ENCODE assay signal across 12 cellular contexts in genomic region chr10:73916761-73917470, GRCh38. TPM values are rescaled to one million over a fixed set of nuclear protein-coding genes. Genes with fewer than 3 reads are reported as not detected.
DNase-seq lines count a peak whose midpoint lies in the region; TF ChIP-seq lines count a peak whose summit lies in the region.
"Had no signal": no experiment of that assay in that cellular context is flagged by ENCODE, and none has a peak within 500 bp of the region (broad histone marks: within the 10 kb centered on the region; RNA-seq: fewer than 3 reads in every experiment).

No MANE protein-coding gene starts in this region.

- H3K9ac ChIP-seq in BLaER1, result no peak overlapping the region
- no peak overlapping the region for H3K9ac ChIP-seq in colonic mucosa (ENCODE audit: low read depth in 2 of 2, low read length in 2 of 2)
- H3K9ac ChIP-seq in smooth muscle cell (ENCODE audit: low read depth), result no peak overlapping the region

- H3K36me3 ChIP-seq in BLaER1, result peaks cover 56% of the 10 kb centered on the region
- H3K36me3 ChIP-seq in colonic mucosa, result no peaks in the 10 kb centered on the region
- H3K36me3 ChIP-seq in smooth muscle cell (ENCODE audit: low read depth), result no peaks in the 10 kb centered on the region
- H3K36me3 ChIP-seq: BE2C had no signal

- TF ChIP-seq CTCF in colonic mucosa (IDR thresholded peaks at IDR 0.05) (no peak), smooth muscle cell (IDR thresholded peaks at IDR 0.05; ENCODE audit: borderline replicate concordance, insufficient read depth, poor library complexity, severe bottlenecking) (no peak)

- no peak for TF ChIP-seq EP300 in Ishikawa (IDR thresholded peaks at IDR 0.05; ENCODE audit: borderline replicate concordance)

- peaks cover 80% of the 10 kb centered on the region for H3K4me1 ChIP-seq in BLaER1
- H3K4me1 ChIP-seq in colonic mucosa, result peaks cover 11% of the 10 kb centered on the region
- no peaks in the 10 kb centered on the region for H3K4me1 ChIP-seq in smooth muscle cell (ENCODE audit: low read depth)
- H3K4me1 ChIP-seq: BE2C had no signal

- no peaks in the 10 kb centered on the region for H3F3A ChIP-seq in smooth muscle cell (ENCODE audit: low read depth)

- WGBS in smooth muscle cell (ENCODE audit: low lambda C conversion rate), result 90% methylated on average over 5 of the region's 5 CpGs

- H3K4me3 ChIP-seq in BLaER1 (no peak overlapping the region), colonic mucosa (no peak overlapping the region), smooth muscle cell (no peak overlapping the region)

- H3K79me2 ChIP-seq in smooth muscle cell (ENCODE audit: low read depth), result no peaks in the 10 kb centered on the region

- no peak overlapping the region for H2AFZ ChIP-seq in smooth muscle cell (ENCODE audit: low read depth)

- peak overlapping the region; percentile 61 for H3K4me2 ChIP-seq in BLaER1
- no peak overlapping the region for H3K4me2 ChIP-seq in smooth muscle cell

- TF ChIP-seq RAD21 in Ishikawa (IDR thresholded peaks at IDR 0.05; ENCODE audit: low read depth), result no peak

- in situ Hi-C loops in ACHN (cut with HindIII; ENCODE audit: low pct_ligation_motif_present, low pct_unique_long_range_greater_than_20kb, low sequenced_read_pairs), result no loop called here

- DNase-seq in colonic mucosa, result peak; percentile 58
- peak; percentile 61 for DNase-seq in myocyte (ENCODE audit: low read depth)
- no peak for DNase-seq in ACHN
- no peak for DNase-seq in amniotic stem cell (lab: John Stamatoyannopoulos, UW)
- DNase-seq in smooth muscle cell (lab: John Stamatoyannopoulos, UW; ENCODE audit: unreplicated experiment), result no peak
- DNase-seq in NCI-H2196 (lab: John Stamatoyannopoulos, UW; ENCODE audit: unreplicated experiment), result no peak
- DNase-seq: BE2C, hypothalamus, NCI-H187 treated with DMSO at 0.1 percent for 48 hours, T1000 had no signal

- H3K27ac ChIP-seq in BLaER1 (peak overlapping the region; percentile 39), colonic mucosa (peak overlapping the region; percentile 25), smooth muscle cell (ENCODE audit: low read depth) (no peak overlapping the region)

- H4K20me1 ChIP-seq in BLaER1 (no peaks in the 10 kb centered on the region), smooth muscle cell (ENCODE audit: low read depth) (no peaks in the 10 kb centered on the region)

- no peaks in the 10 kb centered on the region for H3K27me3 ChIP-seq in BLaER1
- H3K27me3 ChIP-seq in colonic mucosa, result no peaks in the 10 kb centered on the region
- H3K27me3 ChIP-seq in smooth muscle cell (ENCODE audit: low read depth), result no peaks in the 10 kb centered on the region

- intact Hi-C loops in colonic mucosa (cut with DNase I), result no loop called here

- H3K9me3 ChIP-seq in BLaER1 (peaks cover 20% of the 10 kb centered on the region), colonic mucosa (no peaks in the 10 kb centered on the region), smooth muscle cell (replicated peaks; ENCODE audit: low read depth) (no peaks in the 10 kb centered on the region)
- H3K9me3 ChIP-seq: BE2C had no signal

TF ChIP-seq in Ishikawa, 13 proteins besides CTCF, POLR2A, EP300 and RAD21:
- TF ChIP-seq ZBTB7A (IDR thresholded peaks at IDR 0.05; ENCODE audit: low read depth), result 0 out of 2 replicates have a peak, but pooled peaks have one; percentile 19
- TF ChIP-seq CREB1 (IDR thresholded peaks at IDR 0.05; ENCODE audit: low read depth), result no peak

RNA-seq across cellular contexts. Expression of gene PLAU, which starts 6.0 kb away (rescaled TPM):
- total RNA-seq in colonic mucosa (10 to 100 TPM in 1 of 2 donors, 1 to 10 TPM in 1; 4.0 to 11.4 TPM), myocyte (154 and 166 TPM in 2 replicates), smooth muscle cell (4.1 and 10.7 TPM in 2 replicates)
- 336 TPM for polyA plus RNA-seq in myocyte (2012)
- 9.2 and 28.9 TPM in 2 replicates for polyA plus RNA-seq in smooth muscle cell

RNA-seq across cellular contexts. Expression of gene CAMK2G, which starts 42.6 kb away (rescaled TPM):
- total RNA-seq in colonic mucosa (10 to 100 TPM; 40.0 to 45.8 TPM), myocyte (32.4 and 32.8 TPM in 2 replicates), smooth muscle cell (10.5 and 10.8 TPM in 2 replicates)
- 38.8 TPM for polyA plus RNA-seq in myocyte (2012)
- 2.2 and 4.0 TPM in 2 replicates for polyA plus RNA-seq in smooth muscle cell

Comparison
In these comparisons a context has a peak if more than half of its experiments do, and no peak if none do; other contexts are left out.
1. DNase-seq: peak in colonic mucosa (single experiment) and myocyte (single experiment); none in ACHN (single experiment), amniotic stem cell (single experiment), smooth muscle cell (single experiment) and NCI-H2196 (single experiment).
2. RNA of gene PLAU, which starts 6.0 kb away (total RNA-seq): 154 to 166 TPM in myocyte; 4.0 to 11.4 TPM in colonic mucosa and 4.1 to 10.7 TPM in smooth muscle cell; every median in the first group is over 10 times any median in the second.